ENCODE assay signal across 23 cellular contexts in the genomic region with DNA sequence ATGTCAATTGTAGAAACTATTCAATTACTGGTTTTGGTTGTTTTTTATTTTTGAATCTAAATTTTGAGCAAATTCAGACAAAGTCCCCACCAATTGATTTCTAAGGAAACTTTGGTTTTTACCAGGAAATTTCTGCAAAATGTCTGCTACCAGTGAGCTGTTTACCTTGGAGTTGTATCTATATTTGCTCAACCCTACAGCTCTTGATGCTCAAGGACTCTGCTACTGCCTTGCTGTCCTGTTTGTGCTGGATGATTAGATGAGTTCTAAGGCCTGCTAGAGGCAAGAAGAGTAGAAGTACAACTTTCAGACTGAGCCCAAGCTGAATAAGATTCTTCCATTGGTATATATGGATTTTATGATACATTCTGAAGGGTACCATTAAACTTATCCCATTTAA.
"Had no signal": no experiment of that assay in that cellular context is flagged by ENCODE, and none has a peak within 500 bp of the region (broad histone marks: within the 10 kb centered on the region; RNA-seq: fewer than 3 reads in every experiment).

No MANE protein-coding gene starts in this region.

- FAIRE-seq: HTR-8/SVneo, RCC 7860 had no signal

- H3K36me3 ChIP-seq: MG63, SJSA1 had no signal

- H3K9me3 ChIP-seq: MG63, SJSA1 had no signal

- H3K27me3 ChIP-seq: MG63, SJSA1 had no signal

- DNase-seq: Karpas-422, KG1, MG63, NCI-H1092, NCI-H1105 treated with DMSO at 0.1 percent for 48 hours, NCI-H1417 treated with DMSO at 0.1 percent for 48 hours, NCI-H146, NCI-H1694 treated with DMSO at 0.1 percent for 48 hours, NCI-H1930, NCI-H2171 treated with DMSO at 0.1 percent for 48 hours, NCI-H345, NCI-H446 treated with DMSO at 0.1 percent for 48 hours, NCI-H524 treated with DMSO at 0.1 percent for 48 hours, NCI-H69, NCI-H82, Right ventricle myocardium superior, RPMI8226, SIG-M5 had no signal

- H3K27ac ChIP-seq: HL-60, SJSA1, SK-N-MC had no signal

- H3K4me1 ChIP-seq: SJSA1 had no signal

- H3K4me3 ChIP-seq: MG63, SJSA1, SK-N-MC had no signal
